In the genomic region with DNA sequence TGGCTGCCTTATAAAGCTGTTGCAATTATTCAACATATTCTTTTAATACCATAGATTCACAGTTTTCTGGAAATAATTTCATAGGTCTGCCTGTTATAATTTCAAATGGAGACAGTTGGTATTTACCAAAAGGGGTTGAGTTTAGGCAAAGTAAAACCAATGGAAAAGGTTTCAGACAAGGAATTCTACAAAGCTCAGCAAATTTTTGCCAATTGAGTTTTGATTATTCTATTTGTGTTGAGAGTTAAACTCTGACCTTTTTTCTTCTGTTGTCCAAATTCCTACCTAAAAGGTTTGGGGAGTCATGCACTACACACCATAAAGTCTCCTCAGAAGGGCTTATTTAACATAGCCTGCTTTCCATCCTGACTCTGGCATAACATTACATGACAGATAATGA, we compare ENCODE assay signal across 2 cellular contexts.
TF ChIP-seq lines count a peak whose summit lies in the region.

No MANE protein-coding gene starts in this region.

TF ChIP-seq in HepG2, 621 proteins besides CTCF, POLR2A, EP300 and RAD21:
- TF ChIP-seq MAFF (IDR thresholded peaks at IDR 0.05; ENCODE audit: low read depth, low read length), result peak; percentile 29; the same call in 1 of the 2 replicates
- TF ChIP-seq MTA1 (CRISPR knock-in tag; IDR thresholded peaks at IDR 0.05; ENCODE audit: borderline replicate concordance), result no peak
- peak in 1 of 2 experiments; percentile 63; a peak in 3 of 4 replicates for TF ChIP-seq MAFK (conservative IDR thresholded peaks at IDR 0.05 in 1 of 2, IDR thresholded peaks at IDR 0.05 in 1 of 2; ENCODE audit: low read length in 2 of 2)

TF ChIP-seq in IMR-90, 13 proteins besides CTCF, POLR2A, EP300 and RAD21:
- TF ChIP-seq FOS (IDR thresholded peaks at IDR 0.05; ENCODE audit: low read depth, low read length) (no peak), CHD1 (IDR thresholded peaks at IDR 0.05; ENCODE audit: low read depth, low read length) (no peak), CEBPB (IDR thresholded peaks at IDR 0.05; ENCODE audit: low read depth, low read length) (no peak), MAFK (IDR thresholded peaks at IDR 0.05; ENCODE audit: low read depth, low read length) (0 out of 2 replicates have a peak, but pooled peaks have one; percentile 29), BHLHE40 (IDR thresholded peaks at IDR 0.05; ENCODE audit: low read depth, low read length) (no peak), SMC3 (IDR thresholded peaks at IDR 0.05; ENCODE audit: low read depth, low read length) (no peak)
